9 cellular contexts compared by ENCODE assay signal in the genomic region with DNA sequence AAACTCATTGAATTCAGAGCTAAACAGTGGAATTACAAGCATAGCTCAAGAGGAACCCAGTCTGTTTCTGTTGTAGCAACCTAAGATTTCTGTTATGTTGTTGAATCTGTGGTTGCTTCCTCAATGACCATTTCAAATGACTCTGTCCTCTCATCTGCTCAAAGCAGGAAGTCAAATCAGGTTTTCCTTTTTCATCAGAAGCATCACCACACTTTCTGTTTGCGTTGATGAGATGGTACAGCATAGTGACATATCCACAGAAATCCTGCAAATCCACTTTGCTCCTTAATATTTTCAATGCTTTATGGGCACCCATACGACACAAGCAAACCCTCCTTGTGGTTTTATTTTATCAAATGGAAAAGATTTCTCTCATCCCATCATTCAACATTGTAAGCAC. TPM values are rescaled to one million over a fixed set of nuclear protein-coding genes. Genes with fewer than 3 reads are reported as not detected.
DNase-seq lines count a peak whose midpoint lies in the region; ATAC-seq and TF ChIP-seq lines count a peak whose summit lies in the region.
"Had no signal": no experiment of that assay in that cellular context is flagged by ENCODE, and none has a peak within 500 bp of the region (broad histone marks: within the 10 kb centered on the region; RNA-seq: fewer than 3 reads in every experiment).

No MANE protein-coding gene starts in this region.

- H3K4me1 Mint-ChIP-seq in HFFc6 (ENCODE audit: low read depth), result no peaks in the 10 kb centered on the region

- H3K9me3 Mint-ChIP-seq in HFFc6, result no peaks in the 10 kb centered on the region

- ATAC-seq in GM19463 (IDR thresholded peaks at IDR 0.05; ENCODE audit: unreplicated experiment) (no peak), HG02884 (IDR thresholded peaks at IDR 0.05; ENCODE audit: unreplicated experiment) (no peak)

- H3K27ac Mint-ChIP-seq in HFFc6, result no peak overlapping the region

- DNase-seq in GM04503 (ENCODE audit: low read depth), result peak; percentile 15
- peak; percentile 26 for DNase-seq in HFFc6
- DNase-seq in SKM-1 treated with dmso at 0.1 percent for 144 hours (lab: John Stamatoyannopoulos, UW; ENCODE audit: unreplicated experiment), result peak; percentile 85
- DNase-seq in medulla oblongata (ENCODE audit: extremely low spot score), result peak; percentile 55
- DNase-seq in NCI-H146 treated with DMSO at 0.1 percent for 48 hours (lab: John Stamatoyannopoulos, UW; ENCODE audit: unreplicated experiment), result no peak
- DNase-seq in glomerular visceral epithelial cell (ENCODE audit: extremely low spot score), result no peak

- H3K27me3 Mint-ChIP-seq in HFFc6 (ENCODE audit: insufficient read depth), result peaks cover 3% of the 10 kb centered on the region; the same call in 1 of the 2 replicates

- no peak overlapping the region for H3K4me3 Mint-ChIP-seq in HFFc6

- no peaks in the 10 kb centered on the region for H3K36me3 Mint-ChIP-seq in HFFc6 (ENCODE audit: low read depth)

- no peak for TF ChIP-seq CTCF in HFFc6 (IDR thresholded peaks at IDR 0.05)

RNA-seq across cellular contexts. Expression of gene UCP2, which starts 12.6 kb away (rescaled TPM):
- total RNA-seq in HFFc6 (2021; fragmentation: NEBNext Ultra II Directional; extraction: Animal tissue kit (Norgen Biotek cat#: 25700)), result 1 to 10 TPM; 6.4 to 9.9 (median 8.0) TPM

RNA-seq across cellular contexts. Expression of gene UCP3, which starts 13.6 kb away (rescaled TPM):
- under 1 TPM; 0.10 to 0.62 (median 0.39) TPM for total RNA-seq in HFFc6 (2021; fragmentation: NEBNext Ultra II Directional; extraction: Animal tissue kit (Norgen Biotek cat#: 25700))

RNA-seq across cellular contexts. Expression of gene DNAJB13, which starts 44.4 kb away (rescaled TPM):
- under 1 TPM in 4 of 6 experiments, not detected in 2; 0.11 to 0.25 (median 0.17) TPM for total RNA-seq in HFFc6 (2021; fragmentation: NEBNext Ultra II Directional; extraction: Animal tissue kit (Norgen Biotek cat#: 25700))
- total RNA-seq: pulmonary artery endothelial cell had no signal

Comparison
In these comparisons a context has a peak if more than half of its experiments do, and no peak if none do; other contexts are left out.
1. DNase-seq: peak in GM04503 (single experiment), HFFc6 (single experiment), SKM-1 treated with dmso at 0.1 percent for 144 hours (single experiment) and medulla oblongata (single experiment); none in NCI-H146 treated with DMSO at 0.1 percent for 48 hours (single experiment) and glomerular visceral epithelial cell (single experiment).